In genomic region chr2:239266779-239267410, GRCh38 we compare ENCODE assay signal across 8 cellular contexts.
DNase-seq lines count a peak whose midpoint lies in the region; ATAC-seq and TF ChIP-seq lines count a peak whose summit lies in the region.

No MANE protein-coding gene starts in this region.

- H3K4me1 ChIP-seq in BLaER1 (peaks cover 99% of the 10 kb centered on the region), GM23338 (ENCODE audit: insufficient read depth) (peaks cover 35% of the 10 kb centered on the region), liver (ENCODE audit: control insufficient read depth in 4 of 4, insufficient read depth in 4 of 4, low read length in 3 of 4) (peaks cover 16 to 32% (median 26%) of the 10 kb centered on the region in 4 donors), vagina (peaks cover 63% of the 10 kb centered on the region)

- peaks cover 96% of the 10 kb centered on the region for H4K20me1 ChIP-seq in BLaER1
- no peaks in the 10 kb centered on the region; the same call in 1 of the 2 replicates for H4K20me1 ChIP-seq in GM23338 (replicated peaks; ENCODE audit: insufficient read depth)

- H3K4me3 Mint-ChIP-seq in GM23338 = no peak overlapping the region
- H3K4me3 Mint-ChIP-seq in activated CD4-positive, alpha-beta memory T cell treated with anti-CD3 and anti-CD28 coated beads, Interleukin-2, amount 10 ng/mL, durations not matched to agents 7 days and 5 days = peak overlapping the region; percentile 97

- no peaks in the 10 kb centered on the region for H3F3A ChIP-seq in GM23338 (replicated peaks; ENCODE audit: low read depth)

- CTCF ChIA-PET in activated CD4-positive, alpha-beta memory T cell treated with anti-CD3 and anti-CD28 coated beads, Interleukin-2, amount 10 ng/mL, durations not matched to agents 7 days and 5 days (lab: Charles Lee) = interaction anchor here (0.6 to 2.6 kb wide), 22 partner anchors 9 to 134 kb away, joined by 3 to 18 read pairs (median 4); partner anchors contain the start of gene HDAC4

- no peak for TF ChIP-seq CTCF in GM23338 (conservative IDR thresholded peaks at IDR 0.05; ENCODE audit: low read depth in 2 of 2)
- TF ChIP-seq CTCF in liver (IDR thresholded peaks at IDR 0.05; ENCODE audit: low read depth, low read length, missing input control) = no peak
- no peak for TF ChIP-seq CTCF in vagina (IDR thresholded peaks at IDR 0.05)

- intact Hi-C loops in vagina (cut with DNase I) = no loop called here

- H3K27me3 ChIP-seq in BLaER1 = no peaks in the 10 kb centered on the region
- H3K27me3 ChIP-seq in GM23338 (ENCODE audit: insufficient read depth) = no peaks in the 10 kb centered on the region
- H3K27me3 ChIP-seq in liver (ENCODE audit: control insufficient read depth in 4 of 4, insufficient read depth in 4 of 4, low read length in 3 of 4) = no peaks in the 10 kb centered on the region
- H3K27me3 ChIP-seq in vagina = no peaks in the 10 kb centered on the region

- H3K27me3 Mint-ChIP-seq in GM23338 (ENCODE audit: insufficient read depth, low read depth, poor library complexity) = peaks cover 14% of the 10 kb centered on the region
- H3K27me3 Mint-ChIP-seq in activated CD4-positive, alpha-beta memory T cell treated with anti-CD3 and anti-CD28 coated beads, Interleukin-2, amount 10 ng/mL, durations not matched to agents 7 days and 5 days = peaks cover 11% of the 10 kb centered on the region

- H3K9me3 ChIP-seq in BLaER1 (no peaks in the 10 kb centered on the region), liver (ENCODE audit: control insufficient read depth in 4 of 4, low read length in 3 of 4) (no peaks in the 10 kb centered on the region), vagina (no peaks in the 10 kb centered on the region)

- no peaks in the 10 kb centered on the region for H3K9me3 Mint-ChIP-seq in GM23338
- no peaks in the 10 kb centered on the region for H3K9me3 Mint-ChIP-seq in activated CD4-positive, alpha-beta memory T cell treated with anti-CD3 and anti-CD28 coated beads, Interleukin-2, amount 10 ng/mL, durations not matched to agents 7 days and 5 days

- no peaks in the 10 kb centered on the region for H3K9me2 ChIP-seq in GM23338 (ENCODE audit: insufficient read depth)

- H3K27ac ChIP-seq in BLaER1 (peak overlapping the region; percentile 92), GM23338 (ENCODE audit: low read depth) (no peak overlapping the region), liver (ENCODE audit: low read depth in 1 of 2, low read length in 2 of 2) (peak overlapping the region; percentile 23 to 47), vagina (peak overlapping the region; percentile 84)

- DNase-seq in GM23338 (ENCODE audit: low spot score) = no peak
- no peak for DNase-seq in activated CD4-positive, alpha-beta memory T cell treated with anti-CD3 and anti-CD28 coated beads, Interleukin-2, amount 10 ng/mL, durations not matched to agents 7 days and 5 days
- peak in 1 of 2 donors; percentile 86 for DNase-seq in vagina (ENCODE audit: extremely low spot score in 2 of 2)
- no peak for DNase-seq in NCI-H2227 treated with DMSO at 0.1 percent for 48 hours (lab: John Stamatoyannopoulos, UW)

- H3K36me3 Mint-ChIP-seq in GM23338 (ENCODE audit: low read depth) = peaks cover 5% of the 10 kb centered on the region; the same call in 1 of the 3 replicates
- H3K36me3 Mint-ChIP-seq in activated CD4-positive, alpha-beta memory T cell treated with anti-CD3 and anti-CD28 coated beads, Interleukin-2, amount 10 ng/mL, durations not matched to agents 7 days and 5 days (ENCODE audit: low read depth) = peaks cover 50% of the 10 kb centered on the region

- no peak for TF ChIP-seq POLR2A in vagina (IDR thresholded peaks at IDR 0.05)

- TF ChIP-seq RAD21 in liver (IDR thresholded peaks at IDR 0.05) = no peak

- WGBS in liver = 81% methylated on average over 16 of the region's 16 CpGs

- POLR2A ChIA-PET in activated CD4-positive, alpha-beta memory T cell treated with anti-CD3 and anti-CD28 coated beads, Interleukin-2, amount 10 ng/mL, durations not matched to agents 7 days and 5 days (lab: Charles Lee) = interaction anchor here (1.1 to 5.9 kb wide), 23 partner anchors 7 to 135 kb away, joined by 3 to 52 read pairs (median 13); partner anchors contain the start of gene HDAC4

- peaks cover 70% of the 10 kb centered on the region for H3K4me1 Mint-ChIP-seq in GM23338
- peaks cover 85% of the 10 kb centered on the region for H3K4me1 Mint-ChIP-seq in activated CD4-positive, alpha-beta memory T cell treated with anti-CD3 and anti-CD28 coated beads, Interleukin-2, amount 10 ng/mL, durations not matched to agents 7 days and 5 days

- ATAC-seq in GM23338 (no peak), SK-N-SH treated with all-trans-retinoic acid at 6 μM for 48 hours (no peak), GM19328 (IDR thresholded peaks at IDR 0.05; ENCODE audit: unreplicated experiment) (no peak)

- H3K79me2 ChIP-seq in GM23338 (replicated peaks; ENCODE audit: insufficient read depth) = peaks cover 94% of the 10 kb centered on the region

- H2AFZ ChIP-seq in GM23338 = no peak overlapping the region

- H3K4me2 ChIP-seq in BLaER1 (peak overlapping the region; percentile 99), GM23338 (no peak overlapping the region)

- no peaks in the 10 kb centered on the region for H3K36me3 ChIP-seq in BLaER1
- no peaks in the 10 kb centered on the region for H3K36me3 ChIP-seq in GM23338 (ENCODE audit: insufficient read depth)
- H3K36me3 ChIP-seq in liver (ENCODE audit: control insufficient read depth in 4 of 4, insufficient read depth in 3 of 4, low read depth in 1 of 4, low read length in 3 of 4) = no peaks in the 10 kb centered on the region
- H3K36me3 ChIP-seq in vagina = no peaks in the 10 kb centered on the region

- H3K27ac Mint-ChIP-seq in GM23338 = peak overlapping the region; percentile 46; the same call in 1 of the 2 replicates
- peak overlapping the region; percentile 97 for H3K27ac Mint-ChIP-seq in activated CD4-positive, alpha-beta memory T cell treated with anti-CD3 and anti-CD28 coated beads, Interleukin-2, amount 10 ng/mL, durations not matched to agents 7 days and 5 days

- H3K9ac ChIP-seq in BLaER1 (peak overlapping the region; percentile 66), liver (ENCODE audit: low read depth in 1 of 2, low read length in 2 of 2) (no peak overlapping the region)

- H3K4me3 ChIP-seq in BLaER1 (peak overlapping the region; percentile 58), GM23338 (no peak overlapping the region), liver (ENCODE audit: low read depth in 1 of 3, low read length in 3 of 3) (no peak overlapping the region), vagina (peak overlapping the region; percentile 8 to 23)

TF ChIP-seq in GM23338, 12 proteins besides CTCF, POLR2A, EP300 and RAD21 (continues in another document):
- TF ChIP-seq STAT1 (IDR thresholded peaks at IDR 0.05; ENCODE audit: unreplicated experiment) = no peak
- TF ChIP-seq JUNB (IDR thresholded peaks at IDR 0.05; ENCODE audit: unreplicated experiment) = no peak
- TF ChIP-seq NANOG (IDR thresholded peaks at IDR 0.05; ENCODE audit: borderline replicate concordance) = no peak
- no peak for TF ChIP-seq CREB1 (CRISPR knock-in tag; IDR thresholded peaks at IDR 0.05; ENCODE audit: low read depth)
- no peak for TF ChIP-seq ETS1 (IDR thresholded peaks at IDR 0.05)
- TF ChIP-seq ZNF114 (CRISPR knock-in tag; IDR thresholded peaks at IDR 0.05) = no peak
- no peak for TF ChIP-seq EZH2phosphoT487 (IDR thresholded peaks at IDR 0.05; ENCODE audit: unreplicated experiment)

TF ChIP-seq in liver, 16 proteins besides CTCF, POLR2A, EP300 and RAD21:
- TF ChIP-seq HNF4G (IDR thresholded peaks at IDR 0.05) (no peak), TAF1 (conservative IDR thresholded peaks at IDR 0.05) (no peak), EGR1 (IDR thresholded peaks at IDR 0.05; ENCODE audit: low read depth in 2 of 2) (no peak), MAX (IDR thresholded peaks at IDR 0.05) (no peak)

TF ChIP-seq in SK-N-SH treated with all-trans-retinoic acid at 6 μM for 48 hours, 23 proteins besides CTCF, POLR2A, EP300 and RAD21:
- TF ChIP-seq CREB5 (CRISPR knock-in tag; IDR thresholded peaks at IDR 0.05; ENCODE audit: low read depth) (no peak), SNAI2 (CRISPR knock-in tag; IDR thresholded peaks at IDR 0.05) (no peak), ZC3H10 (CRISPR knock-in tag; IDR thresholded peaks at IDR 0.05) (no peak)

Comparison
In these comparisons a context has a peak if more than half of its experiments do, and no peak if none do; other contexts are left out.
1. H3K4me3 ChIP-seq: peak in BLaER1 (single experiment) and vagina (2 of 2); none in GM23338 (single experiment) and liver (0 of 3).